Comparison of ENCODE assay signal across 38 cellular contexts in the genomic region with DNA sequence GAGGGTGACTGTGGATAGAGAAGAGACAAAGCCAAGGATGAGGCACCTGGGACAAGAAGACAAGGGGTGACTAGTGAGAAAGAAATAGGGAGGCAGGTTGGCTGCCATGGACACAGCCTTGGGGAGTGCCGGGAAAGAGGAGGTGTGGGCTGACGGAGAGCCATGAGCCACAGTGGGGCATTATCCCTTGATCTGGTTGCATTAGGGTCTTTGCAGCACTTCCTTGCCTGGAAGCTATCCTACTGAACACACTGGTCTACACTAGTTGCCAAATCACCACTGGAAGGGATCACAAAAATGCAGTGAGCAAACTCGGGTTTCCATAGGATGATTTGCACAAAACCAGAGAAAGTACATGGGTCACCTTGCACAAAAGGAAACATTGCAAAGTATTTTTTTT. TPM values are rescaled to one million over a fixed set of nuclear protein-coding genes. Genes with fewer than 3 reads are reported as not detected.
"Had no signal": no experiment of that assay in that cellular context is flagged by ENCODE, and none has a peak within 500 bp of the region (broad histone marks: within the 10 kb centered on the region; RNA-seq: fewer than 3 reads in every experiment).

No MANE protein-coding gene starts in this region.

- H3K4me3 ChIP-seq: MG63 had no signal

- H3K27ac ChIP-seq: KMS-11 had no signal

- H3K9me3 ChIP-seq: MG63 had no signal

- DNase-seq: Karpas-422, Kasumi-1, KBM-7, KG1, MG63, MM.1S, MV-4-11, NCI-H1048, NCI-H1092, NCI-H1092 treated with DMSO at 0.1 percent for 48 hours, NCI-H1105, NCI-H1105 treated with DMSO at 0.1 percent for 48 hours, NCI-H1417, NCI-H1417 treated with DMSO at 0.1 percent for 48 hours, NCI-H1436, NCI-H1436 treated with DMSO at 0.1 percent for 48 hours, NCI-H146, NCI-H1694, NCI-H1694 treated with DMSO at 0.1 percent for 48 hours, NCI-H187, NCI-H187 treated with DMSO at 0.1 percent for 48 hours, NCI-H1930, NCI-H2029, NCI-H2029 treated with DMSO at 0.1 percent for 48 hours, NCI-H2081, NCI-H2081 treated with DMSO at 0.1 percent for 48 hours, NCI-H2107, NCI-H2171, NCI-H2171 treated with DMSO at 0.1 percent for 48 hours, NCI-H2227 treated with DMSO at 0.1 percent for 48 hours, NCI-H226, NCI-H345, NCI-H446, NCI-H446 treated with DMSO at 0.1 percent for 48 hours had no signal

- H3K36me3 ChIP-seq: MG63 had no signal

RNA-seq across cellular contexts. Expression of gene ASB18, which starts 27.7 kb away (rescaled TPM):
- total RNA-seq: LHCN-M2, MCF 10A, NCI-H460 had no signal
